ENCODE assay signal across 11 cellular contexts in the genomic region with DNA sequence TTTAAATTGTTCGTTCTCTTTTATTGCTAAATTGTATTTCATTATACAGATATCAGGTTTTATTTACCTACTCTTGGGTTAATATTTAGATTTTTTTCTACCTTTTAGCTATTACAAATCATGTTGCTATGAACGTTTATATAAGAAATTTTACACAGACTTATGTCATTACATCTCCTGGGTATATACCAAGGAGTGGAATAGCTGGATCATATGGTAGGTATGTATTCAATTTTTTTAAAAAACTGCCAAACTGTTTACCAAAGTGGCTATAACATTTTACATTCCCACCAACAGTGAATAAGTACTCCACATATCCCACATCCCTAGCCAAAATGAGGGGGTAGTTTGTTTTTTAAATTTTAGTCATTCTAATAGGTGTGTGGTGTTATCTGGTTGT.
"Had no signal": no experiment of that assay in that cellular context is flagged by ENCODE, and none has a peak within 500 bp of the region (broad histone marks: within the 10 kb centered on the region; RNA-seq: fewer than 3 reads in every experiment).

No MANE protein-coding gene starts in this region.

- H3K36me3 ChIP-seq: HAP-1 had no signal

- H2AFZ ChIP-seq: GM23248, GM23338 had no signal

- DNase-seq: GM23248, GOT3, H7, H9, HCEC 1CT, HFFc6 had no signal

- H3K4me2 ChIP-seq: GM23338 had no signal

- H3K4me3 ChIP-seq: GM23248, GM23338, HAP-1 had no signal

- H3K4me1 ChIP-seq: HAP-1 had no signal

- FAIRE-seq: H1, H54 had no signal

- H3K9me3 ChIP-seq: HAP-1 had no signal

- ATAC-seq: GM23338, HCT116 had no signal

- H3K27ac ChIP-seq: GM23248 had no signal

- H3K9ac ChIP-seq: GM23248 had no signal
